Comparison of ENCODE assay signal across 23 cellular contexts in genomic region chr3:157083824-157084223, GRCh38.
"Had no signal": no experiment of that assay in that cellular context is flagged by ENCODE, and none has a peak within 500 bp of the region (broad histone marks: within the 10 kb centered on the region; RNA-seq: fewer than 3 reads in every experiment).

No MANE protein-coding gene starts in this region.

- H3K27ac ChIP-seq: esophagus squamous epithelium, neutrophil, psoas muscle, skin epidermis, stomach, thoracic aorta, transverse colon had no signal

- H3K27me3 ChIP-seq: esophagus squamous epithelium, sigmoid colon, stomach, transverse colon had no signal

- ATAC-seq: effector memory CD8-positive, alpha-beta T cell; left colon; left ventricle myocardium superior; naive thymus-derived CD4-positive, alpha-beta T cell; psoas muscle had no signal

- H3K4me3 ChIP-seq: esophagus squamous epithelium, lung, psoas muscle, sigmoid colon, skin epidermis, stomach, thoracic aorta, transverse colon had no signal

- DNase-seq: effector memory CD8-positive, alpha-beta T cell; esophagus squamous epithelium; foreskin fibroblast; immature natural killer cell; kidney; left colon; left ventricle myocardium superior; naive thymus-derived CD4-positive, alpha-beta T cell; nephron progenitor cell; psoas muscle; retina; sigmoid colon; stimulated activated CD4-positive, alpha-beta T cell treated with anti-CD3 and anti-CD28 coated beads, Interleukin-2, amount 100 ng/mL, for 24 hours; stimulated activated CD4-positive, alpha-beta T cell treated with anti-CD3 and anti-CD28 coated beads, Interleukin-4, amount 100 ng/mL, for 4 hours; stimulated activated naive CD4-positive, alpha-beta T cell; substantia nigra; transverse colon had no signal

- H3K9me3 ChIP-seq: esophagus squamous epithelium, neutrophil, psoas muscle, sigmoid colon, stomach, thoracic aorta, transverse colon had no signal

- H3K36me3 ChIP-seq: esophagus squamous epithelium, neutrophil, sigmoid colon, stomach, thoracic aorta, transverse colon had no signal

- FAIRE-seq: colon, kidney had no signal
